14 cellular contexts compared by ENCODE assay signal in the genomic region with DNA sequence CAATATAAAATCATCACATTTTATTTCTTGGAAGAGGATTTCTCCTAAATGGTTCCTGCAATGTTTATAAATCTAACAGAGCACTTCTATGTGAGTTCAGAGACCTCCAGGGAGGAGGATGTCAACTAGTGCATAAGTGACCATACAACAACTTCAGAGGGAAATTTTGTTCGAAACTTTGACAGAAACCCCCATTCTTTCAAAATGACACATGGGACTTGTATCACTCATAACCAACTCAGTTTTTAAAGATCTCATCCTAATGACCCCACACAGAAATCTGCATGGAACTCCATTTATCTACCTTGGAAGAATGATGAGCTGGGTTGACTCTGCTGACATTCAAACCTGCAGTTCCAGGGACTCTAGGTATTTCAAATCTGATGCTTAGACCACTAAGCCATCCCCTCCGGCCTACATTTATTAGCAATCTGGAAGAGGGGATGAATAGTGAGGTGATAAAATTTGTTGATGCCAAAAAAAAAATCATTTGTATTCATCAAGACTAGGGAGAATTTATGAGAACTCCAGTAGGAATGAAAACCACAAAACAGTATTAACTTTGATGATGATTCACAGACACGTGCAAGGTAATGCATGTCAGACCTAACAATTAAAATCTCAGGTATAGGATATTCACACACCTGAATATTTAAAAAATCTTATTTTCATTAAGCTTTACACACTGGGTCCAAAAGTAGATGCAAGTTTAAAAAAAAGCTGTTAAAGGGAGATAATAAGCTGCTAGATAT.
DNase-seq lines count a peak whose midpoint lies in the region; ATAC-seq, FAIRE-seq and TF ChIP-seq lines count a peak whose summit lies in the region.
"Had no signal": no experiment of that assay in that cellular context is flagged by ENCODE, and none has a peak within 500 bp of the region (broad histone marks: within the 10 kb centered on the region; RNA-seq: fewer than 3 reads in every experiment).

No MANE protein-coding gene starts in this region.

- no peaks in the 10 kb centered on the region for H4K20me1 ChIP-seq in keratinocyte (ENCODE audit: control insufficient read depth, extremely low read depth, insufficient read depth, low read length)

- no peak overlapping the region for H3K9ac ChIP-seq in keratinocyte (ENCODE audit: control insufficient read depth, extremely low read depth, insufficient read depth, low read length)

- H3K9me1 ChIP-seq in keratinocyte (ENCODE audit: control insufficient read depth, extremely low read depth, insufficient read depth, low read length): no peaks in the 10 kb centered on the region

- H3K27me3 ChIP-seq in keratinocyte (ENCODE audit: control insufficient read depth, extremely low read depth, insufficient read depth, low read length): no peaks in the 10 kb centered on the region
- H3K27me3 ChIP-seq: sigmoid colon had no signal

- H3K4me1 ChIP-seq in keratinocyte (ENCODE audit: control insufficient read depth, extremely low read depth, insufficient read depth, low read length): no peaks in the 10 kb centered on the region
- H3K4me1 ChIP-seq: sigmoid colon had no signal

- H3K36me3 ChIP-seq in keratinocyte (ENCODE audit: control insufficient read depth in 2 of 2, extremely low read depth in 1 of 2, insufficient read depth in 2 of 2, low read length in 2 of 2): peaks cover 3 to 6% of the 10 kb centered on the region in 2 experiments

- H3K79me2 ChIP-seq in keratinocyte (ENCODE audit: control insufficient read depth, insufficient read depth, low read length): no peaks in the 10 kb centered on the region

- TF ChIP-seq CTCF in keratinocyte (optimal IDR thresholded peaks at IDR 0.05 in 1 of 3, IDR thresholded peaks at IDR 0.05 in 1 of 3, conservative IDR thresholded peaks at IDR 0.05 in 1 of 3; ENCODE audit: extremely low read depth in 1 of 3, insufficient read depth in 2 of 3, low read length in 3 of 3): no peak

- no peak overlapping the region for H3K4me2 ChIP-seq in keratinocyte (ENCODE audit: control insufficient read depth, extremely low read depth, insufficient read depth, low read depth, low read length)

- no peak overlapping the region for H2AFZ ChIP-seq in keratinocyte (ENCODE audit: control insufficient read depth, low read length)

- DNase-seq in keratinocyte (ENCODE audit: low read depth, low spot score) (no peak), glomerular visceral epithelial cell (ENCODE audit: extremely low spot score) (no peak)
- DNase-seq: activated CD4-positive, alpha-beta T cell treated with anti-CD3 and anti-CD28 coated beads for 1 hour; effector CD8-positive, alpha-beta T cell; MM.1S; naive thymus-derived CD8-positive, alpha-beta T cell; NCI-H2171; sigmoid colon had no signal

- peak; percentile 66 for FAIRE-seq in keratinocyte (lab: Jason Lieb, UNC)

- dilution Hi-C loops in keratinocyte (cut with MboI; ENCODE audit: extremely low pct_ligation_motif_present, low sequenced_read_pairs): no loop called here

- H3K9me3 ChIP-seq in keratinocyte (ENCODE audit: control insufficient read depth, low read depth, low read length): no peaks in the 10 kb centered on the region
- H3K9me3 ChIP-seq: sigmoid colon had no signal

- H3K4me3 ChIP-seq in keratinocyte (ENCODE audit: control insufficient read depth in 2 of 3, extremely low read depth in 1 of 3, insufficient read depth in 2 of 3, low read depth in 1 of 3, low read length in 3 of 3): no peak overlapping the region
- H3K4me3 ChIP-seq: sigmoid colon had no signal

- peak overlapping the region; percentile 23 for H3K27ac ChIP-seq in keratinocyte (ENCODE audit: control insufficient read depth, insufficient read depth, low read length)
- H3K27ac ChIP-seq: HL-60, sigmoid colon had no signal

- peak; percentile 85 for ATAC-seq in GM18870 (IDR thresholded peaks at IDR 0.05; ENCODE audit: unreplicated experiment)
- ATAC-seq in GM21526 (IDR thresholded peaks at IDR 0.05; ENCODE audit: low FRiP score, unreplicated experiment): peak; percentile 55
- ATAC-seq in HG03064 (IDR thresholded peaks at IDR 0.05; ENCODE audit: low read depth, unreplicated experiment): peak; percentile 80
- ATAC-seq in HG03135 (IDR thresholded peaks at IDR 0.05; ENCODE audit: unreplicated experiment): no peak
- ATAC-seq in esophagus mucosa: no peak
- ATAC-seq: naive thymus-derived CD8-positive, alpha-beta T cell had no signal

Comparison
In these comparisons a context has a peak if more than half of its experiments do, and no peak if none do; other contexts are left out.
1. ATAC-seq: peak in GM18870 (single experiment), GM21526 (single experiment) and HG03064 (single experiment); none in HG03135 (single experiment) and esophagus mucosa (single experiment).